ENCODE assay signal across 9 cellular contexts in the genomic region with DNA sequence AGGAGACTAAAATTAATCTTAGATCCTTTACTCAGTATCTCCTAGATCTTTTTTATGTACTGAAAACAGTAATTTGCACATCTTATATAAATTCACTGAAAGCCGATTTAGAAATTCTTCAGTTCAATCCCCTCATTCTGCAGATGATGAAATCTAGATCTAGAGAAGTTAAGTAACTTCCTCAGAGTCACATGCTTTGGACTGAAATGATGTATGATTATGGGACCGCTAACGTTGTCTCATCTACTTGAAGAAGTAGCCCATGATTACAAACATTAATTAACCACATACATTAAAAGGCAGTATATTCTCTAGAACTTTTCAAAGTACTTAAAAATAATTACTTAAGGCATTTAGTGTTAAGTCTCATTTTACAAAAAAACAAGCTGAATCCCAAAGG. TPM values are rescaled to one million over a fixed set of nuclear protein-coding genes. Genes with fewer than 3 reads are reported as not detected.
DNase-seq lines count a peak whose midpoint lies in the region; ATAC-seq and TF ChIP-seq lines count a peak whose summit lies in the region.
"Had no signal": no experiment of that assay in that cellular context is flagged by ENCODE, and none has a peak within 500 bp of the region (broad histone marks: within the 10 kb centered on the region; RNA-seq: fewer than 3 reads in every experiment).

No MANE protein-coding gene starts in this region.

- no peak for TF ChIP-seq CTCF in activated CD8-positive, alpha-beta T cell treated with anti-CD3 and anti-CD28 coated beads for 36 hours (IDR thresholded peaks at IDR 0.05)
- no peak for TF ChIP-seq CTCF in tibial artery (IDR thresholded peaks at IDR 0.05)

- no peak overlapping the region for H3K27ac ChIP-seq in tibial artery

- H3K4me3 ChIP-seq in tibial artery, result peak overlapping the region; percentile 21 to 24

- no peaks in the 10 kb centered on the region for H3K9me3 ChIP-seq in tibial artery

- peaks cover 0 to 4% (median 0%) of the 10 kb centered on the region in 3 donors for H3K36me3 ChIP-seq in tibial artery

- intact Hi-C loops in activated CD8-positive, alpha-beta T cell treated with anti-CD3 and anti-CD28 coated beads for 36 hours (cut with micrococcal nuclease), result loop anchor here (5.0 kb wide), 1 partner anchor 71 kb away; no protein-coding TSS in a partner anchor
- intact Hi-C loops in tibial artery (cut with DNase I; ENCODE audit: low total_unique reads), result no loop called here

- peak; percentile 19 for ATAC-seq in activated CD8-positive, alpha-beta T cell treated with anti-CD3 and anti-CD28 coated beads for 36 hours

- no peaks in the 10 kb centered on the region for H3K27me3 ChIP-seq in tibial artery

- POLR2A ChIA-PET in activated CD8-positive, alpha-beta T cell treated with anti-CD3 and anti-CD28 coated beads for 36 hours (lab: Charles Lee), result interaction anchor here (0.6 to 6.8 kb wide), 6 partner anchors 17 to 80 kb away, joined by 3 to 102 read pairs (median 5); partner anchors contain the start of genes ELF1 and WBP4

- H3K4me1 ChIP-seq in tibial artery, result peaks cover 0 to 64% (median 32%) of the 10 kb centered on the region in 4 donors

- H3K4me3 Mint-ChIP-seq in activated T-cell treated with anti-CD3 and anti-CD28 coated beads, Interleukin-2, amount 50 U/mL, for 24 hours, result peak overlapping the region; percentile 81
- H3K4me3 Mint-ChIP-seq in activated CD8-positive, alpha-beta T cell treated with anti-CD3 and anti-CD28 coated beads for 36 hours, result peak overlapping the region; percentile 99
- peak overlapping the region; percentile 88 to 93 (median 90) for H3K4me3 Mint-ChIP-seq in immature natural killer cell

- CTCF ChIA-PET in activated CD8-positive, alpha-beta T cell treated with anti-CD3 and anti-CD28 coated beads for 36 hours (lab: Charles Lee), result interaction anchor here (0.9 to 2.1 kb wide), 5 partner anchors 28 to 72 kb away, joined by 3 to 8 read pairs (median 4); partner anchors contain the start of gene ELF1

- H3K9me3 Mint-ChIP-seq in activated T-cell treated with anti-CD3 and anti-CD28 coated beads, Interleukin-2, amount 50 U/mL, for 24 hours, result no peaks in the 10 kb centered on the region
- no peaks in the 10 kb centered on the region for H3K9me3 Mint-ChIP-seq in activated CD8-positive, alpha-beta T cell treated with anti-CD3 and anti-CD28 coated beads for 36 hours
- no peaks in the 10 kb centered on the region for H3K9me3 Mint-ChIP-seq in immature natural killer cell

- DNase-seq in activated T-cell treated with anti-CD3 and anti-CD28 coated beads, Interleukin-2, amount 50 U/mL, for 24 hours, result no peak
- no peak for DNase-seq in activated T-cell treated with anti-CD3 and anti-CD28 coated beads for 4 hours
- DNase-seq in activated CD8-positive, alpha-beta T cell treated with anti-CD3 and anti-CD28 coated beads for 36 hours, result no peak
- DNase-seq in immature natural killer cell, result peak in 1 of 3 donors; percentile 47
- no peak for DNase-seq in tibial artery
- DNase-seq in 8988T, result no peak
- no peak for DNase-seq in D341Med (ENCODE audit: low spot score)
- DNase-seq in COR-L47 (lab: John Stamatoyannopoulos, UW), result no peak
- DNase-seq: glutamatergic neuron had no signal

- peak overlapping the region; percentile 96 for H3K27ac Mint-ChIP-seq in activated T-cell treated with anti-CD3 and anti-CD28 coated beads, Interleukin-2, amount 50 U/mL, for 24 hours
- H3K27ac Mint-ChIP-seq in activated CD8-positive, alpha-beta T cell treated with anti-CD3 and anti-CD28 coated beads for 36 hours, result peak overlapping the region; percentile 92
- H3K27ac Mint-ChIP-seq in immature natural killer cell, result peak overlapping the region; percentile 94 to 99 (median 97)

- peaks cover 81% of the 10 kb centered on the region for H3K4me1 Mint-ChIP-seq in activated T-cell treated with anti-CD3 and anti-CD28 coated beads, Interleukin-2, amount 50 U/mL, for 24 hours (ENCODE audit: low read depth)
- H3K4me1 Mint-ChIP-seq in activated CD8-positive, alpha-beta T cell treated with anti-CD3 and anti-CD28 coated beads for 36 hours (ENCODE audit: low read depth), result peaks cover 52% of the 10 kb centered on the region
- peaks cover 85 to 100% of the 10 kb centered on the region in 2 donors for H3K4me1 Mint-ChIP-seq in immature natural killer cell

- H3K27me3 Mint-ChIP-seq in activated T-cell treated with anti-CD3 and anti-CD28 coated beads, Interleukin-2, amount 50 U/mL, for 24 hours, result no peaks in the 10 kb centered on the region
- no peaks in the 10 kb centered on the region for H3K27me3 Mint-ChIP-seq in activated CD8-positive, alpha-beta T cell treated with anti-CD3 and anti-CD28 coated beads for 36 hours
- H3K27me3 Mint-ChIP-seq in immature natural killer cell (ENCODE audit: low read depth in 3 of 3), result peaks cover 2 to 8% (median 4%) of the 10 kb centered on the region in 3 donors

- H3K36me3 Mint-ChIP-seq in activated T-cell treated with anti-CD3 and anti-CD28 coated beads, Interleukin-2, amount 50 U/mL, for 24 hours (ENCODE audit: low read depth), result peaks cover 35% of the 10 kb centered on the region
- peaks cover 49% of the 10 kb centered on the region for H3K36me3 Mint-ChIP-seq in activated CD8-positive, alpha-beta T cell treated with anti-CD3 and anti-CD28 coated beads for 36 hours (ENCODE audit: low read depth)
- peaks cover 0 to 5% (median 3%) of the 10 kb centered on the region in 3 donors for H3K36me3 Mint-ChIP-seq in immature natural killer cell

RNA-seq across cellular contexts. Expression of gene ELF1, which starts 37.8 kb away (rescaled TPM):
- total RNA-seq in activated CD8-positive, alpha-beta T cell treated with anti-CD3 and anti-CD28 coated beads for 36 hours, result 10 to 100 TPM; 85.2 to 88.2 TPM
- polyA plus RNA-seq in immature natural killer cell, result 100 to 1,000 TPM in 1 of 3 donors, 10 to 100 TPM in 2; 76.8 to 128 (median 92.9) TPM
